12 cellular contexts compared by ENCODE assay signal in genomic region chr11:75150879-75151278, GRCh38. TPM values are rescaled to one million over a fixed set of nuclear protein-coding genes. Genes with fewer than 3 reads are reported as not detected.
A peak's percentile ranks its signal among the peaks of the same experiment; 100 is the strongest.
DNase-seq lines count a peak whose midpoint lies in the region; ATAC-seq and TF ChIP-seq lines count a peak whose summit lies in the region.
"Had no signal": no experiment of that assay in that cellular context is flagged by ENCODE, and none has a peak within 500 bp of the region (broad histone marks: within the 10 kb centered on the region; RNA-seq: fewer than 3 reads in every experiment).

Gene SLCO2B1 (plus strand): TSS chr11:75151107. CDS start chr11:75151382, 275 bp downstream.

- H3K27me3 ChIP-seq in ascending aorta (no peaks in the 10 kb centered on the region), muscle layer of colon (ENCODE audit: control insufficient read depth in 1 of 2, insufficient read depth in 2 of 2, low read length in 2 of 2) (no peaks in the 10 kb centered on the region), testis (no peaks in the 10 kb centered on the region)

- no peaks in the 10 kb centered on the region for H3K9me3 ChIP-seq in ascending aorta
- no peaks in the 10 kb centered on the region for H3K9me3 ChIP-seq in muscle layer of colon (ENCODE audit: low read length)
- H3K9me3 ChIP-seq in testis, result no peaks in the 10 kb centered on the region

- H3K4me3 ChIP-seq in ascending aorta (peak within 1 kb of the TSS in 1 of 2 donors; percentile 50), muscle layer of colon (ENCODE audit: low read depth in 1 of 2, low read length in 2 of 2) (peak within 1 kb of the TSS in 1 of 2 donors; percentile 35), testis (peak within 1 kb of the TSS; percentile 40 to 49)
- H3K4me3 ChIP-seq: GM23248 had no signal

- no peak for TF ChIP-seq CTCF in ascending aorta (IDR thresholded peaks at IDR 0.05)
- TF ChIP-seq CTCF in testis (IDR thresholded peaks at IDR 0.05), result no peak

- H3K9ac ChIP-seq in muscle layer of colon (ENCODE audit: low read length), result no peak within 1 kb of the TSS
- H3K9ac ChIP-seq: GM23248 had no signal

- intact Hi-C loops in ascending aorta (cut with DNase I), result no loop called here
- intact Hi-C loops in cardiac septum (cut with DNase I), result no loop called here
- intact Hi-C loops in testis (cut with DNase I; ENCODE audit: low total_unique reads), result no loop called here

- no peak for TF ChIP-seq POLR2A in testis (IDR thresholded peaks at IDR 0.05)

- ATAC-seq in GM18868 (IDR thresholded peaks at IDR 0.05; ENCODE audit: unreplicated experiment) (no peak), HG03095 (IDR thresholded peaks at IDR 0.05; ENCODE audit: unreplicated experiment) (no peak)
- ATAC-seq: activated T-helper 17 cell treated with anti-CD3 and anti-CD28 coated beads, Interleukin-2, amount 50 U/mL, for 72 hours had no signal

- WGBS in testis, 2 donors, result 44 to 52% methylated on average over 2 to 4 of the region's 4 CpGs

- DNase-seq in ascending aorta (ENCODE audit: low spot score in 2 of 2) (no peak), cardiac septum (ENCODE audit: low spot score) (no peak), testis (peak; percentile 51), SHP77 (lab: John Stamatoyannopoulos, UW) (no peak)
- DNase-seq in effector CD8-positive, alpha-beta T cell (lab: John Stamatoyannopoulos, UW), result no peak
- DNase-seq: GM23248, NCI-H1417 treated with DMSO at 0.1 percent for 48 hours, NCI-H82 had no signal

- H3K27ac ChIP-seq in ascending aorta, result no peak within 1 kb of the TSS
- H3K27ac ChIP-seq in muscle layer of colon (ENCODE audit: low read depth, low read length), result peak within 1 kb of the TSS; percentile 23
- H3K27ac ChIP-seq in testis, result peak within 1 kb of the TSS; percentile 38 to 62
- H3K27ac ChIP-seq: GM23248 had no signal

- no peaks in the 10 kb centered on the region for H3K4me1 ChIP-seq in ascending aorta
- no peaks in the 10 kb centered on the region for H3K4me1 ChIP-seq in muscle layer of colon (ENCODE audit: insufficient read depth, low read length)
- peaks cover 17% of the 10 kb centered on the region for H3K4me1 ChIP-seq in testis

- H3K36me3 ChIP-seq in ascending aorta, result no peaks in the 10 kb centered on the region
- H3K36me3 ChIP-seq in muscle layer of colon (ENCODE audit: insufficient read depth, low read length), result no peaks in the 10 kb centered on the region
- no peaks in the 10 kb centered on the region for H3K36me3 ChIP-seq in testis (ENCODE audit: low read depth, missing control alignments)

RNA-seq across cellular contexts. Expression of gene SLCO2B1, which starts in this region (rescaled TPM):
- total RNA-seq in ascending aorta, result 403 TPM
- 14.3 TPM for total RNA-seq in cardiac septum
- total RNA-seq in testis, result 10 to 100 TPM; 33.2 to 46.2 TPM
- 18.2 TPM for polyA plus RNA-seq in testis (ENCODE audit: insufficient read depth, low read depth, low replicate concordance)
- total RNA-seq: GM23248 had no signal
- polyA plus RNA-seq: GM23248 had no signal

Comparison
In these comparisons a context has a peak if more than half of its experiments do, and no peak if none do; other contexts are left out.
1. H3K27ac ChIP-seq: peak in muscle layer of colon (single experiment) and testis (2 of 2); none in ascending aorta (0 of 2).